ENCODE assay signal across 8 cellular contexts in genomic region chr1:181100015-181100905, GRCh38. TPM values are rescaled to one million over a fixed set of nuclear protein-coding genes. Genes with fewer than 3 reads are reported as not detected.
A peak's percentile ranks its signal among the peaks of the same experiment; 100 is the strongest.
DNase-seq lines count a peak whose midpoint lies in the region; ATAC-seq and TF ChIP-seq lines count a peak whose summit lies in the region.

No MANE protein-coding gene starts in this region.

- no peak overlapping the region for H2AFZ ChIP-seq in mesenchymal stem cell (ENCODE audit: low read depth, low read length)

- peak overlapping the region; percentile 5; the same call in 1 of the 2 replicates for H3K9ac ChIP-seq in BLaER1
- H3K9ac ChIP-seq in mesenchymal stem cell (ENCODE audit: low read length), result peak overlapping the region; percentile 56

- no peak overlapping the region for H2BK15ac ChIP-seq in mesenchymal stem cell (ENCODE audit: low read depth, poor library complexity, severe bottlenecking)

- CTCF ChIA-PET in HEK293 (lab: Yijun Ruan, JAX), result interaction anchor here (0.6 to 8.5 kb wide), 4 partner anchors 10 to 62 kb away, joined by 3 to 69 read pairs (median 4); no protein-coding TSS in a partner anchor

- peak overlapping the region; percentile 52 to 80 for H3K18ac ChIP-seq in mesenchymal stem cell (ENCODE audit: low read depth in 1 of 2, low read length in 2 of 2)

- H4K91ac ChIP-seq in mesenchymal stem cell (ENCODE audit: low read length), result no peak overlapping the region

- POLR2A ChIA-PET in HEK293 (lab: Yijun Ruan, JAX), result interaction anchor here (0.8 to 9.2 kb wide), 7 partner anchors 8 to 78 kb away, joined by 3 to 111 read pairs (median 9); partner anchors contain the start of genes IER5 and MR1

- H3K4me1 Mint-ChIP-seq in activated T-cell treated with anti-CD3 and anti-CD28 coated beads, Interleukin-2, amount 50 U/mL, for 24 hours (ENCODE audit: low read depth), result peaks cover 88% of the 10 kb centered on the region

- no peaks in the 10 kb centered on the region for H3K9me3 ChIP-seq in BLaER1
- no peaks in the 10 kb centered on the region for H3K9me3 ChIP-seq in HEK293 (ENCODE audit: control insufficient read depth, insufficient read depth, low read depth, low read length)
- H3K9me3 ChIP-seq in mesenchymal stem cell (ENCODE audit: control insufficient read depth, low read length), result no peaks in the 10 kb centered on the region

- H3K4ac ChIP-seq in mesenchymal stem cell (ENCODE audit: low read depth in 1 of 2, low read length in 2 of 2), result peak overlapping the region in 1 of 2 experiments; percentile 74

- H3K79me1 ChIP-seq in mesenchymal stem cell (replicated peaks; ENCODE audit: low read length, poor library complexity, severe bottlenecking), result peaks cover 3% of the 10 kb centered on the region

- H3K36me3 ChIP-seq in BLaER1, result no peaks in the 10 kb centered on the region
- no peaks in the 10 kb centered on the region for H3K36me3 ChIP-seq in HEK293 (ENCODE audit: control insufficient read depth in 2 of 2, insufficient read depth in 1 of 2, low read length in 2 of 2)
- no peaks in the 10 kb centered on the region for H3K36me3 ChIP-seq in mesenchymal stem cell (ENCODE audit: control insufficient read depth in 1 of 2, insufficient read depth in 2 of 2, low read depth in 1 of 2, low read length in 2 of 2)

- peak; percentile 51 for DNase-seq in activated T-cell treated with anti-CD3 and anti-CD28 coated beads, Interleukin-2, amount 50 U/mL, for 24 hours
- DNase-seq in mesenchymal stem cell, result peak; percentile 54
- no peak for DNase-seq in cerebellum (ENCODE audit: low spot score)
- DNase-seq in COLO829 (ENCODE audit: low spot score), result no peak

- H3K27me3 Mint-ChIP-seq in activated T-cell treated with anti-CD3 and anti-CD28 coated beads, Interleukin-2, amount 50 U/mL, for 24 hours, result no peaks in the 10 kb centered on the region

- peak overlapping the region; percentile 9 for H2BK120ac ChIP-seq in mesenchymal stem cell (ENCODE audit: low read depth, low read length)

- peak overlapping the region; percentile 53 for H2BK5ac ChIP-seq in mesenchymal stem cell (ENCODE audit: low read depth, low read length, poor library complexity, severe bottlenecking)

- H4K20me1 ChIP-seq in BLaER1, result peaks cover 11% of the 10 kb centered on the region

- H3K4me2 ChIP-seq in BLaER1, result peak overlapping the region; percentile 52
- no peak overlapping the region for H3K4me2 ChIP-seq in mesenchymal stem cell (ENCODE audit: low read length, poor library complexity, severe bottlenecking)

- H3K23ac ChIP-seq in mesenchymal stem cell (ENCODE audit: low read length in 2 of 2), result no peak overlapping the region

- TF ChIP-seq CTCF in HEK293 (tag by site-specific recombination; IDR thresholded peaks at IDR 0.05), result no peak

- ATAC-seq in HG03175 (IDR thresholded peaks at IDR 0.05; ENCODE audit: unreplicated experiment) (no peak), HG02885 (IDR thresholded peaks at IDR 0.05; ENCODE audit: poor library complexity, unreplicated experiment) (no peak)

- H4K8ac ChIP-seq in mesenchymal stem cell (ENCODE audit: low read length), result peak overlapping the region; percentile 32

- H3K27ac ChIP-seq in BLaER1 (peak overlapping the region; percentile 43; the same call in 1 of the 2 replicates), HEK293 (ENCODE audit: extremely low read depth, low read depth, low read length) (peak overlapping the region; percentile 85), mesenchymal stem cell (ENCODE audit: low read length, poor library complexity, severe bottlenecking) (peak overlapping the region; percentile 96)

- peak overlapping the region; percentile 59 for H3K4me3 Mint-ChIP-seq in activated T-cell treated with anti-CD3 and anti-CD28 coated beads, Interleukin-2, amount 50 U/mL, for 24 hours

- peak overlapping the region; percentile 82 for H2AK5ac ChIP-seq in mesenchymal stem cell (ENCODE audit: low read length, severe bottlenecking)

- WGBS in mesenchymal stem cell, result 7% methylated on average over 9 of the region's 10 CpGs

- no peaks in the 10 kb centered on the region for H3K27me3 ChIP-seq in BLaER1
- no peaks in the 10 kb centered on the region for H3K27me3 ChIP-seq in mesenchymal stem cell (ENCODE audit: control insufficient read depth in 1 of 2, insufficient read depth in 1 of 2, low read length in 2 of 2)

- no peaks in the 10 kb centered on the region for H3K9me3 Mint-ChIP-seq in activated T-cell treated with anti-CD3 and anti-CD28 coated beads, Interleukin-2, amount 50 U/mL, for 24 hours

- peak overlapping the region; percentile 94 for H3K27ac Mint-ChIP-seq in activated T-cell treated with anti-CD3 and anti-CD28 coated beads, Interleukin-2, amount 50 U/mL, for 24 hours

- H3K4me1 ChIP-seq in BLaER1 (peaks cover 96% of the 10 kb centered on the region), HEK293 (ENCODE audit: control insufficient read depth, insufficient read depth, low read length) (peaks cover 53% of the 10 kb centered on the region), mesenchymal stem cell (ENCODE audit: control insufficient read depth, insufficient read depth, low read depth, low read length) (peaks cover 31% of the 10 kb centered on the region)

- no peak overlapping the region for H3K14ac ChIP-seq in mesenchymal stem cell (ENCODE audit: low read length in 2 of 2)

- H2BK12ac ChIP-seq in mesenchymal stem cell (ENCODE audit: low read length in 2 of 2), result peak overlapping the region; percentile 28 to 33

- H3K4me3 ChIP-seq in BLaER1 (no peak overlapping the region), HEK293 (ENCODE audit: low read depth, low read length) (no peak overlapping the region), mesenchymal stem cell (ENCODE audit: insufficient read depth in 1 of 2, low read depth in 1 of 2, low read length in 2 of 2) (peak overlapping the region in 1 of 2 experiments; percentile 6)

- peaks cover 9% of the 10 kb centered on the region for H3K36me3 Mint-ChIP-seq in activated T-cell treated with anti-CD3 and anti-CD28 coated beads, Interleukin-2, amount 50 U/mL, for 24 hours (ENCODE audit: low read depth)

TF ChIP-seq in HEK293, 187 proteins besides CTCF, POLR2A, EP300 and RAD21 (continues in another document):
- 0 out of 2 replicates have a peak, but pooled peaks have one; percentile 13 for TF ChIP-seq ZSCAN16 (tag by site-specific recombination; IDR thresholded peaks at IDR 0.05)
- TF ChIP-seq KLF16 (tag by site-specific recombination; IDR thresholded peaks at IDR 0.05), result no peak; the same call in 1 of the 2 replicates
- peak; percentile 80 for TF ChIP-seq TCF7L2 (IDR thresholded peaks at IDR 0.05; ENCODE audit: borderline replicate concordance, low read depth, low read length)
- no peak for TF ChIP-seq ZNF16 (tag by site-specific recombination; IDR thresholded peaks at IDR 0.05; ENCODE audit: low read depth)
- TF ChIP-seq ZIC2 (tag by site-specific recombination; IDR thresholded peaks at IDR 0.05), result peak; percentile 5; the same call in 1 of the 2 replicates
- TF ChIP-seq ZNF426 (tag by site-specific recombination; IDR thresholded peaks at IDR 0.05), result no peak
- 0 out of 2 replicates have a peak, but pooled peaks have one; percentile 26 for TF ChIP-seq TRIM28 (IDR thresholded peaks at IDR 0.05; ENCODE audit: borderline replicate concordance, low read length)
- TF ChIP-seq ZFP69B (tag by site-specific recombination; IDR thresholded peaks at IDR 0.05), result 0 out of 2 replicates have a peak, but pooled peaks have one; percentile 5
- no peak for TF ChIP-seq ZNF146 (tag by site-specific recombination; IDR thresholded peaks at IDR 0.05)
- TF ChIP-seq ZFP37 (tag by site-specific recombination; IDR thresholded peaks at IDR 0.05), result peak; percentile 12; the same call in 1 of the 2 replicates
- TF ChIP-seq ZNF335 (tag by site-specific recombination; conservative IDR thresholded peaks at IDR 0.05), result peak; percentile 13; the same call in 1 of the 2 replicates
- no peak for TF ChIP-seq ZNF26 (tag by site-specific recombination; IDR thresholded peaks at IDR 0.05)
- no peak for TF ChIP-seq RBAK (tag by site-specific recombination; IDR thresholded peaks at IDR 0.05)
- peak; percentile 28; the same call in 1 of the 2 replicates for TF ChIP-seq ZNF324 (tag by site-specific recombination; IDR thresholded peaks at IDR 0.05)
- no peak for TF ChIP-seq EGR2 (tag by site-specific recombination; IDR thresholded peaks at IDR 0.05; ENCODE audit: low read depth)
- peak; percentile 84 for TF ChIP-seq FEZF1 (tag by site-specific recombination; IDR thresholded peaks at IDR 0.05)
- TF ChIP-seq GLIS2 (tag by site-specific recombination; IDR thresholded peaks at IDR 0.05), result peak; percentile 84
- TF ChIP-seq ZNF266 (tag by site-specific recombination; IDR thresholded peaks at IDR 0.05; ENCODE audit: low read depth), result no peak
- TF ChIP-seq ZSCAN30 (tag by site-specific recombination; IDR thresholded peaks at IDR 0.05), result 0 out of 2 replicates have a peak, but pooled peaks have one; percentile 34
- no peak for TF ChIP-seq ZNF544 (tag by site-specific recombination; IDR thresholded peaks at IDR 0.05)
- TF ChIP-seq ZNF639 (tag by site-specific recombination; IDR thresholded peaks at IDR 0.05), result peak; percentile 67
- TF ChIP-seq ZNF629 (tag by site-specific recombination; IDR thresholded peaks at IDR 0.05), result 0 out of 2 replicates have a peak, but pooled peaks have one; percentile 10

RNA-seq across cellular contexts. Expression of gene IER5, which starts 11.8 kb away (rescaled TPM):
- 11.3 TPM for polyA plus RNA-seq in mesenchymal stem cell (2013, experiment 1 of 2)
- 11.5 TPM for polyA plus RNA-seq in mesenchymal stem cell (2013, experiment 2 of 2)
- total RNA-seq in cerebellum, result 13.7 TPM

Comparison
In these comparisons a context has a peak if more than half of its experiments do, and no peak if none do; other contexts are left out.
1. H3K27ac ChIP-seq: peak in every context shown above with its lines; median percentile 96 in mesenchymal stem cell; 85 in HEK293; 43 in BLaER1.
2. DNase-seq: peak in activated T-cell treated with anti-CD3 and anti-CD28 coated beads, Interleukin-2, amount 50 U/mL, for 24 hours (single experiment) and mesenchymal stem cell (single experiment); none in cerebellum (single experiment) and COLO829 (single experiment).